In the genomic region with DNA sequence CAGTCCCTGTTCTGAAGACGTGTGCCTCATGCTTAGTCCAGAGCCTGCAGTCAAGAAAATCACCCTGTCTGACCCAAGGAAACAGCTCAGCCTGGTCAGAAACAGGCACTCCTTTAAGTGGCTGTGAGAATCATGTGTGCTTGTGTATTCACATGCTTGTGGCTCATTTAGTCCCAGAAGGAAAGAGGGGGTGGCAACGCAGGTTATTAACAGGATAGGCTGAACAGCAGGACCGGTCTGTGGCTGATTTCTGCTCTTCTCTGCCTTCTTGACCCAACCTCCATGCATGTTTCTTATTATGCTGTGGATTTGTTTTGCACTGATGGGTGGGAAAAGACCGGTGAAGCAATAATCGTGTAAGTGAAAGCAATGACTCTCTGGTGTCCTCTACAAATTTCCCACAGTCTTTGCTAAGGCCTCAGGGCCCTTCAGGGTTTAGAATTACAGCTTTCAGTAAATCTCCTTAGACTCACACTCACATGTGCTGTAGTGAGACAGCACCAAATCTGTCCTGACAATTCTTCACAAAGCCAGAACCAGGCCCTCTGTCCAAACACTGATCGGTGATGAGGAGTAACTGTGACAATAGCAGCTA, we compare ENCODE assay signal across 1 cellular context.
TF ChIP-seq lines count a peak whose summit lies in the region.

No MANE protein-coding gene starts in this region.

TF ChIP-seq in HepG2, 621 proteins besides CTCF, POLR2A, EP300 and RAD21 (continued from another document):
- no peak for TF ChIP-seq ZC3H4 (CRISPR knock-in tag; IDR thresholded peaks at IDR 0.05; ENCODE audit: borderline replicate concordance)
TF ChIP-seq in HepG2: peak in this region for 0.
